ENCODE assay signal across 8 cellular contexts in the genomic region with DNA sequence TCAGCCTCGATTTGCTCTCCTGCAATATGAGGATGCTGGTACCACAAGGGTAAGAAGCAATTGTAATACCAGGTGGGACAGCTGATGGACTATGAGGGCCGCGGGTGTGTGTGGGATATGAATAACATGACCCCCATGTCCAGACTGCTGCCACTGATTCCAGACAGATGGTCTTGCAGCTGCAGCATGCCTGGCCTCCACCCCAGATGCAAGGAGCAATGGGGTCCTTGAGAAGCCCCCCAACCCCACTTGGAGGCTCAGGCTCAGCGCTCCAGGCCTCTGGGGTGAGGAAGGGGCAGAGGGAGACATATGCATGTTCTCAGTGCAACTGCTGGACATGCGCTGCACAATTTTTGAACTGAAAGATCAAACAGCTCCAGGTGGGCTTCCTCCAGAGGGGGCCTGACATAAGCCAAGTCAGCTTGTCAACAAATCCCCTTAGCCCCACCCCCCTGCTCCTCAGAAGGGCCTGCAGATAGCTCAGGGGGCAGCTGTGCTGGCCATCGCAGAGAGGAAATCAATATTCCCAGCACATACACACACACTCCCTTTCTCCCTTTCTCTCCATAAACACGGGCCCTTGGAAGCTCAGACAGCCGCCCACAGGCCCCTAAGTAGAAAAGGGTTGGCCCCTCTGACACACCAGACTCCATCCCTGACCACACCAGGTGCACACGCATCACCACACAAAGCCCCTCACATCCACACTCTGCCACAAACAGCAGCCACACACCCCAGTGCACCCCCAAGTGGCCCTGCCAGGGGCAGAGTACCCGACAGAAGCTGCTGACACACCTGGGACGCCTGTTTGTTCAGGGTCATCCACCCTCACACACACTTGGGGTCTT.
DNase-seq lines count a peak whose midpoint lies in the region; ATAC-seq and TF ChIP-seq lines count a peak whose summit lies in the region.

No MANE protein-coding gene starts in this region.

- H3K9me3 Mint-ChIP-seq in central memory CD8-positive, alpha-beta T cell, result no peaks in the 10 kb centered on the region

- H3K36me3 ChIP-seq in cardiac muscle cell (no peaks in the 10 kb centered on the region), muscle layer of colon (ENCODE audit: insufficient read depth, low read length) (no peaks in the 10 kb centered on the region)

- DNase-seq in cardiac muscle cell (ENCODE audit: low read depth in 1 of 2, low spot score in 1 of 2), result no peak
- DNase-seq in left cardiac atrium, result no peak
- DNase-seq in central memory CD8-positive, alpha-beta T cell (ENCODE audit: low spot score in 2 of 2), result no peak
- DNase-seq in A172 (ENCODE audit: low spot score), result no peak
- DNase-seq in MV-4-11 (lab: John Stamatoyannopoulos, UW), result no peak

- H3K27me3 Mint-ChIP-seq in central memory CD8-positive, alpha-beta T cell, result no peaks in the 10 kb centered on the region

- TF ChIP-seq CTCF in cardiac muscle cell (IDR thresholded peaks at IDR 0.05; ENCODE audit: low read depth, low read length), result no peak

- peak overlapping the region; percentile 54 for H3K27ac Mint-ChIP-seq in central memory CD8-positive, alpha-beta T cell (ENCODE audit: low read depth)

- peaks cover 7% of the 10 kb centered on the region for H3K36me3 Mint-ChIP-seq in central memory CD8-positive, alpha-beta T cell (ENCODE audit: insufficient read depth)

- H3K4me1 Mint-ChIP-seq in central memory CD8-positive, alpha-beta T cell, result peaks cover 89% of the 10 kb centered on the region

- H3K9me3 ChIP-seq in cardiac muscle cell (ENCODE audit: low read depth) (no peaks in the 10 kb centered on the region), muscle layer of colon (ENCODE audit: low read length) (no peaks in the 10 kb centered on the region)

- peak overlapping the region; percentile 58 for H3K9ac ChIP-seq in muscle layer of colon (ENCODE audit: low read length)

- H3K27me3 ChIP-seq in cardiac muscle cell (no peaks in the 10 kb centered on the region), muscle layer of colon (ENCODE audit: control insufficient read depth in 1 of 2, insufficient read depth in 2 of 2, low read length in 2 of 2) (no peaks in the 10 kb centered on the region)

- H3K4me3 Mint-ChIP-seq in central memory CD8-positive, alpha-beta T cell, result peak overlapping the region; percentile 64

- H3K4me3 ChIP-seq in cardiac muscle cell (peak overlapping the region; percentile 89), muscle layer of colon (ENCODE audit: low read depth in 1 of 2, low read length in 2 of 2) (peak overlapping the region; percentile 75 to 84)

- intact Hi-C loops in left cardiac atrium (cut with DNase I), result no loop called here

- ATAC-seq in left cardiac atrium (no peak), GM21576 (IDR thresholded peaks at IDR 0.05; ENCODE audit: unreplicated experiment) (no peak), HG03439 (IDR thresholded peaks at IDR 0.05; ENCODE audit: unreplicated experiment) (no peak)
- no peak for ATAC-seq in central memory CD8-positive, alpha-beta T cell (replicated peaks; ENCODE audit: extremely low read depth, poor library complexity, severe bottlenecking)

- H3K4me1 ChIP-seq in cardiac muscle cell (ENCODE audit: low read depth), result peaks cover 34% of the 10 kb centered on the region
- peaks cover 70% of the 10 kb centered on the region for H3K4me1 ChIP-seq in muscle layer of colon (ENCODE audit: insufficient read depth, low read length)

- H3K27ac ChIP-seq in cardiac muscle cell (no peak overlapping the region), muscle layer of colon (ENCODE audit: low read depth, low read length) (peak overlapping the region; percentile 22)
